ENCODE assay signal across 8 cellular contexts in genomic region chr12:55966408-55967281, GRCh38. TPM values are rescaled to one million over a fixed set of nuclear protein-coding genes. Genes with fewer than 3 reads are reported as not detected.
DNase-seq lines count a peak whose midpoint lies in the region; ATAC-seq, FAIRE-seq and TF ChIP-seq lines count a peak whose summit lies in the region.

Gene CDK2, plus strand, starts transcription at chr12:55966830. Its CDS starts 179 bp downstream, at chr12:55967009.

- H3K36me3 ChIP-seq in adipocyte (ENCODE audit: control insufficient read depth, insufficient read depth, low read length, severe bottlenecking) (no peaks in the 10 kb centered on the region), heart left ventricle (peaks cover 0 to 11% (median 0%) of the 10 kb centered on the region in 9 donors), upper lobe of right lung (no peaks in the 10 kb centered on the region)

- CTCF ChIA-PET in T-cell (lab: Charles Lee), result interaction anchor here in 1 of 2 donors (0.5 kb wide), 1 partner anchor 81 kb away, joined by 3 read pairs; no protein-coding TSS in a partner anchor

- H3K4me1 ChIP-seq in adipocyte (ENCODE audit: control insufficient read depth, insufficient read depth, low read length), result peaks cover 14% of the 10 kb centered on the region
- H3K4me1 ChIP-seq in heart left ventricle, result peaks cover 0 to 25% (median 14%) of the 10 kb centered on the region in 12 donors
- peaks cover 13% of the 10 kb centered on the region for H3K4me1 ChIP-seq in upper lobe of right lung

- 0 to 1% (median 1%) methylated on average over 40 to 45 of the region's 45 CpGs for WGBS in heart left ventricle, 4 donors

- H3K9me3 ChIP-seq in adipocyte (ENCODE audit: control insufficient read depth, low read length) (no peaks in the 10 kb centered on the region), heart left ventricle (no peaks in the 10 kb centered on the region), upper lobe of right lung (no peaks in the 10 kb centered on the region)

- H3K4me3 Mint-ChIP-seq in T-cell, result peak within 1 kb of the TSS; percentile 90 to 97 (median 92)

- H3K27me3 ChIP-seq in adipocyte (replicated peaks; ENCODE audit: control insufficient read depth, insufficient read depth, low read length), result no peaks in the 10 kb centered on the region
- no peaks in the 10 kb centered on the region for H3K27me3 ChIP-seq in heart left ventricle
- H3K27me3 ChIP-seq in upper lobe of right lung, result no peaks in the 10 kb centered on the region

- TF ChIP-seq POLR2A in GM12892 (IDR thresholded peaks at IDR 0.05; ENCODE audit: low read depth, low read length), result peak; percentile 67
- TF ChIP-seq POLR2A in heart left ventricle (IDR thresholded peaks at IDR 0.05), result peak; percentile 15 to 81

- FAIRE-seq in GM12892 (lab: Jason Lieb, UNC), result peak; percentile 77

- H3K9me3 Mint-ChIP-seq in T-cell, result no peaks in the 10 kb centered on the region

- H3K4me3 ChIP-seq in adipocyte (ENCODE audit: low read length) (peak within 1 kb of the TSS; percentile 94), heart left ventricle (peak within 1 kb of the TSS; percentile 49 to 98 (median 76)), upper lobe of right lung (peak within 1 kb of the TSS; percentile 99)

- ATAC-seq in HG02759 (IDR thresholded peaks at IDR 0.05; ENCODE audit: unreplicated experiment) (peak; percentile 98), T-cell (replicated peaks in 1 of 4) (peak; percentile 98 to 99 (median 98)), heart left ventricle (peak; percentile 94 to 99 (median 97)), upper lobe of right lung (peak; percentile 98)

- DNase-seq in GM12892 (ENCODE audit: insufficient read length) (peak; percentile 85), NCI-H128 (lab: John Stamatoyannopoulos, UW; ENCODE audit: unreplicated experiment) (peak; percentile 74), T-cell (peak; percentile 61 to 89 (median 77)), adipocyte (ENCODE audit: low read depth) (peak; percentile 96), heart left ventricle (peak; percentile 95), posterior vena cava (ENCODE audit: low spot score) (peak; percentile 97), upper lobe of right lung (peak; percentile 95)

- peak within 1 kb of the TSS; percentile 68 to 74 for H3K27ac Mint-ChIP-seq in T-cell

- H3K27ac ChIP-seq in heart left ventricle (peak within 1 kb of the TSS in 11 of 12 donors; percentile 74 to 88 (median 81)), upper lobe of right lung (peak within 1 kb of the TSS; percentile 83)

- H3K9ac ChIP-seq in adipocyte (ENCODE audit: low read length), result peak within 1 kb of the TSS; percentile 84

- H3K4me1 Mint-ChIP-seq in T-cell, result peaks cover 30 to 31% (median 30%) of the 10 kb centered on the region in 3 donors

- TF ChIP-seq CTCF in heart left ventricle (IDR thresholded peaks at IDR 0.05) (no peak), upper lobe of right lung (IDR thresholded peaks at IDR 0.05) (no peak)

- POLR2A ChIA-PET in T-cell (lab: Charles Lee), result interaction anchor here in 1 of 2 donors (0.6 kb wide), 1 partner anchor 249 kb away, joined by 4 read pairs; no protein-coding TSS in a partner anchor

- intact Hi-C loops in heart left ventricle (cut with DNase I) (loop anchor here in 2 of 10 donors (5.0 kb wide), 1 partner anchor 34 kb away; the partner anchor contains the start of gene DGKA (in 2 of the 2)), posterior vena cava (cut with DNase I) (loop anchor here in 1 of 2 donors (2.0 kb wide), 1 partner anchor 26 kb away; no protein-coding TSS in a partner anchor), upper lobe of right lung (cut with DNase I) (no loop called here)

- H3K36me3 Mint-ChIP-seq in T-cell, result no peaks in the 10 kb centered on the region

- no peaks in the 10 kb centered on the region for H3K27me3 Mint-ChIP-seq in T-cell

RNA-seq across cellular contexts. Expression of gene CDK2, which starts in this region (rescaled TPM):
- polyA plus RNA-seq in GM12892 (2012; ENCODE audit: missing spikeins), result 108 TPM
- total RNA-seq in T-cell (10 to 100 TPM; 17.8 to 32.3 (median 23.3) TPM), heart left ventricle (10 to 100 TPM in 6 of 9 donors, 1 to 10 TPM in 3; 3.7 to 16.7 (median 11.3) TPM), posterior vena cava (10 to 100 TPM; 17.7 to 22.8 TPM), upper lobe of right lung (28.0 TPM)
- 10 to 100 TPM in 1 of 2 donors, 1 to 10 TPM in 1; 4.1 to 23.5 TPM for polyA plus RNA-seq in heart left ventricle

Comparison
In these comparisons a context has a peak if more than half of its experiments do, and no peak if none do; other contexts are left out.
1. Peak in every context shown above with its lines: DNase-seq, ATAC-seq, H3K4me3 ChIP-seq and H3K27ac ChIP-seq.